ENCODE assay signal across 8 cellular contexts in genomic region chr14:58280954-58281787, GRCh38. TPM values are rescaled to one million over a fixed set of nuclear protein-coding genes. Genes with fewer than 3 reads are reported as not detected.
DNase-seq lines count a peak whose midpoint lies in the region; ATAC-seq, FAIRE-seq and TF ChIP-seq lines count a peak whose summit lies in the region.

No MANE protein-coding gene starts in this region.

- H3K9me3 Mint-ChIP-seq in activated T-helper 2 cell treated with anti-CD3 and anti-CD28 coated beads, Interferon-gamma antibody, Interleukin-2, Interleukin-4, amounts not matched to agents 10 μg/mL and 5 μg/mL and 100 μg/mL, durations not matched to agents 14 hours and 24 hours and 36 hours, result no peaks in the 10 kb centered on the region

- DNase-seq in A172 (ENCODE audit: low spot score), result peak; percentile 69
- DNase-seq in HT1080 (ENCODE audit: low read depth), result peak; percentile 81
- peak; percentile 12 for DNase-seq in activated T-helper 2 cell treated with anti-CD3 and anti-CD28 coated beads, Interferon-gamma antibody, Interleukin-2, Interleukin-4, amounts not matched to agents 10 μg/mL and 5 μg/mL and 100 μg/mL, durations not matched to agents 14 hours and 24 hours and 36 hours (ENCODE audit: low spot score)
- peak; percentile 65 to 80 for DNase-seq in foreskin fibroblast
- DNase-seq in pancreas, result peak in 3 of 6 donors; percentile 18 to 50 (median 34)
- no peak for DNase-seq in GM19238 (ENCODE audit: insufficient read length, low spot score)

- peak; percentile 87 for FAIRE-seq in pancreas (lab: Jason Lieb, UNC)

- no peak for TF ChIP-seq CTCF in foreskin fibroblast (IDR thresholded peaks at IDR 0.05; ENCODE audit: low read depth, low read length)
- TF ChIP-seq CTCF in pancreas (IDR thresholded peaks at IDR 0.05), result no peak

- peaks cover 57% of the 10 kb centered on the region for H3K4me1 Mint-ChIP-seq in activated T-helper 2 cell treated with anti-CD3 and anti-CD28 coated beads, Interferon-gamma antibody, Interleukin-2, Interleukin-4, amounts not matched to agents 10 μg/mL and 5 μg/mL and 100 μg/mL, durations not matched to agents 14 hours and 24 hours and 36 hours (ENCODE audit: low read depth)

- H3K4me3 ChIP-seq in foreskin fibroblast (ENCODE audit: low read depth in 1 of 2, low read length in 2 of 2) (no peak overlapping the region), pancreas (no peak overlapping the region)

- H3K4me3 Mint-ChIP-seq in activated T-helper 2 cell treated with anti-CD3 and anti-CD28 coated beads, Interferon-gamma antibody, Interleukin-2, Interleukin-4, amounts not matched to agents 10 μg/mL and 5 μg/mL and 100 μg/mL, durations not matched to agents 14 hours and 24 hours and 36 hours (ENCODE audit: low read depth), result peak overlapping the region; percentile 38

- peaks cover 81% of the 10 kb centered on the region for H3K36me3 Mint-ChIP-seq in activated T-helper 2 cell treated with anti-CD3 and anti-CD28 coated beads, Interferon-gamma antibody, Interleukin-2, Interleukin-4, amounts not matched to agents 10 μg/mL and 5 μg/mL and 100 μg/mL, durations not matched to agents 14 hours and 24 hours and 36 hours (ENCODE audit: low read depth)

- H3K27me3 Mint-ChIP-seq in activated T-helper 2 cell treated with anti-CD3 and anti-CD28 coated beads, Interferon-gamma antibody, Interleukin-2, Interleukin-4, amounts not matched to agents 10 μg/mL and 5 μg/mL and 100 μg/mL, durations not matched to agents 14 hours and 24 hours and 36 hours (ENCODE audit: low read depth), result no peaks in the 10 kb centered on the region

- H3K9me3 ChIP-seq in pancreas, result no peaks in the 10 kb centered on the region

- H3K27me3 ChIP-seq in pancreas, result no peaks in the 10 kb centered on the region

- intact Hi-C loops in activated T-helper 2 cell treated with anti-CD3 and anti-CD28 coated beads, Interferon-gamma antibody, Interleukin-2, Interleukin-4, amounts not matched to agents 10 μg/mL and 5 μg/mL and 100 μg/mL, durations not matched to agents 14 hours and 24 hours and 36 hours (cut with micrococcal nuclease), result loop anchor here (1.0 to 2.0 kb wide), 2 partner anchors 16 to 36 kb away; partner anchors contain the start of gene PSMA3
- intact Hi-C loops in pancreas (cut with DNase I), result no loop called here

- peaks cover 0 to 37% (median 34%) of the 10 kb centered on the region in 3 donors for H3K4me1 ChIP-seq in pancreas

- 24 to 30% methylated on average over 4 of the region's 4 CpGs for WGBS in pancreas, 2 donors

- H3K27ac ChIP-seq in pancreas, result peak overlapping the region in 2 of 4 donors; percentile 66 to 77

- H3K27ac Mint-ChIP-seq in activated T-helper 2 cell treated with anti-CD3 and anti-CD28 coated beads, Interferon-gamma antibody, Interleukin-2, Interleukin-4, amounts not matched to agents 10 μg/mL and 5 μg/mL and 100 μg/mL, durations not matched to agents 14 hours and 24 hours and 36 hours, result peak overlapping the region; percentile 92

- H3K36me3 ChIP-seq in pancreas, result peaks cover 0 to 5% (median 0%) of the 10 kb centered on the region in 3 donors

- ATAC-seq in GM18511 (IDR thresholded peaks at IDR 0.05; ENCODE audit: unreplicated experiment) (peak; percentile 78), pancreas (peak; percentile 59 to 82 (median 70)), GM21515 (IDR thresholded peaks at IDR 0.05; ENCODE audit: unreplicated experiment) (no peak)

RNA-seq across cellular contexts. Expression of gene ARID4A, which starts 17.2 kb away (rescaled TPM):
- total RNA-seq in A172 (2014; rRNA removed; shearing (Covaris generic)), result 4.2 and 4.6 TPM in 2 replicates
- total RNA-seq in HT1080 (2014; rRNA removed; shearing (Covaris generic)), result 1.7 and 5.0 TPM in 2 replicates
- polyA plus RNA-seq in HT1080 (2015; cell fraction: cytosol; rRNA removed), result 2.7 and 3.9 TPM in 2 replicates
- 10.8 and 11.1 TPM in 2 replicates for polyA plus RNA-seq in HT1080 (2015; cell fraction: nucleus; rRNA removed)
- 20.5 and 26.0 TPM in 2 replicates for total RNA-seq in activated T-helper 2 cell treated with anti-CD3 and anti-CD28 coated beads, Interferon-gamma antibody, Interleukin-2, Interleukin-4, amounts not matched to agents 10 μg/mL and 5 μg/mL and 100 μg/mL, durations not matched to agents 14 hours and 24 hours and 36 hours
- 10 to 100 TPM in 4 of 6 donors, 1 to 10 TPM in 2; 8.7 to 20.2 (median 13.5) TPM for total RNA-seq in pancreas
- 1 to 10 TPM; 5.5 to 6.0 TPM for polyA plus RNA-seq in pancreas

RNA-seq across cellular contexts. Expression of gene PSMA3, which starts 36.5 kb away (rescaled TPM):
- 163 and 205 TPM in 2 replicates for total RNA-seq in A172 (2014; rRNA removed; shearing (Covaris generic))
- 159 and 201 TPM in 2 replicates for total RNA-seq in HT1080 (2014; rRNA removed; shearing (Covaris generic))
- 250 and 251 TPM in 2 replicates for polyA plus RNA-seq in HT1080 (2015; cell fraction: cytosol; rRNA removed)
- polyA plus RNA-seq in HT1080 (2015; cell fraction: nucleus; rRNA removed), result 205 and 224 TPM in 2 replicates
- total RNA-seq in activated T-helper 2 cell treated with anti-CD3 and anti-CD28 coated beads, Interferon-gamma antibody, Interleukin-2, Interleukin-4, amounts not matched to agents 10 μg/mL and 5 μg/mL and 100 μg/mL, durations not matched to agents 14 hours and 24 hours and 36 hours, result 407 and 425 TPM in 2 replicates
- 10 to 100 TPM; 40.0 to 67.8 (median 58.4) TPM for total RNA-seq in pancreas
- polyA plus RNA-seq in pancreas, result 10 to 100 TPM; 66.3 to 74.7 TPM
